ENCODE assay signal across 30 cellular contexts in genomic region chr19:36807029-36807428, GRCh38.
"Had no signal": no experiment of that assay in that cellular context is flagged by ENCODE, and none has a peak within 500 bp of the region (broad histone marks: within the 10 kb centered on the region; RNA-seq: fewer than 3 reads in every experiment).

No MANE protein-coding gene starts in this region.

- FAIRE-seq: small intestine, urothelium cell line had no signal

- H3K4me1 Mint-ChIP-seq: nephron progenitor cell; neural crest cell; stimulated activated effector memory CD8-positive, alpha-beta T cell treated with anti-CD3 and anti-CD28 coated beads, Interleukin-12 subunit alpha, Interleukin-12 subunit beta, amount 100 ng/mL, for 72 hours; stimulated activated naive B cell treated with anti-CD40 and anti-IgM and Interleukin-4, amounts not matched to agents 10 μg/mL and 1 μg/mL and 100 μg/mL, for 72 hours had no signal

- H3K4me3 ChIP-seq: ovary, psoas muscle, right lobe of liver, sigmoid colon, stomach, thoracic aorta, thyroid gland, tibial nerve, upper lobe of left lung, vagina had no signal

- H2AFZ ChIP-seq: parathyroid adenoma had no signal

- H3K27me3 ChIP-seq: neutrophil, ovary, right lobe of liver, sigmoid colon, stomach, thyroid gland, tibial nerve, upper lobe of left lung, vagina had no signal

- H3K4me3 Mint-ChIP-seq: natural killer cell treated with Interleukin-12 subunit alpha and Interleukin-12 subunit beta and Interleukin-15 and Interleukin-18, amount 100 ng/mL, for 72 hours; nephron progenitor cell; neural crest cell; stimulated activated effector memory CD8-positive, alpha-beta T cell treated with anti-CD3 and anti-CD28 coated beads, Interleukin-12 subunit alpha, Interleukin-12 subunit beta, amount 100 ng/mL, for 72 hours; stimulated activated naive B cell treated with anti-CD40 and anti-IgM and Interleukin-4, amounts not matched to agents 10 μg/mL and 1 μg/mL and 100 μg/mL, for 72 hours; stimulated activated naive CD8-positive, alpha-beta T cell treated with anti-CD3 and anti-CD28 coated beads, Interleukin-15, Interleukin-2, amounts not matched to agents 100 ng/mL and 50 ng/mL, for 24 hours had no signal

- H3K27me3 Mint-ChIP-seq: natural killer cell treated with Interleukin-12 subunit alpha and Interleukin-12 subunit beta and Interleukin-15 and Interleukin-18, amount 100 ng/mL, for 72 hours; progenitor cell of endocrine pancreas; stimulated activated naive B cell treated with anti-CD40 and anti-IgM and Interleukin-4, amounts not matched to agents 10 μg/mL and 1 μg/mL and 100 μg/mL, for 72 hours; stimulated activated naive CD8-positive, alpha-beta T cell treated with anti-CD3 and anti-CD28 coated beads, Interleukin-15, Interleukin-2, amounts not matched to agents 100 ng/mL and 50 ng/mL, for 24 hours had no signal

- H3K4me1 ChIP-seq: parathyroid adenoma, psoas muscle, right lobe of liver, sigmoid colon, stomach, thyroid gland, tibial nerve, upper lobe of left lung, vagina had no signal

- H3K9ac ChIP-seq: parathyroid adenoma had no signal

- H3K36me3 ChIP-seq: neutrophil, ovary had no signal

- H3K9me3 ChIP-seq: thyroid gland had no signal

- H3K79me2 ChIP-seq: parathyroid adenoma had no signal

- DNase-seq: nephron progenitor cell; nucleus accumbens; ovary; posterior cingulate gyrus; psoas muscle; right cardiac atrium; right lobe of liver; sigmoid colon; small intestine; stimulated activated CD4-positive, alpha-beta T cell treated with anti-CD3 and anti-CD28 coated beads, Interleukin-15, amount 100 ng/mL, for 24 hours; stimulated activated CD4-positive, alpha-beta T cell treated with anti-CD3 and anti-CD28 coated beads, Interleukin-2, amount 100 ng/mL, for 24 hours; stimulated activated CD4-positive, alpha-beta T cell treated with anti-CD3 and anti-CD28 coated beads, Interleukin-2, amount 100 ng/mL, for 48 hours; stimulated activated CD4-positive, alpha-beta T cell treated with anti-CD3 and anti-CD28 coated beads, Interleukin-4, amount 100 ng/mL, for 24 hours; stimulated activated naive B cell treated with anti-CD40 and anti-IgM and Interleukin-4, amounts not matched to agents 10 μg/mL and 1 μg/mL and 100 μg/mL, for 72 hours; stimulated activated naive CD4-positive, alpha-beta T cell treated with Interleukin-2 at 50 U/mL for 16 hours; stomach; thyroid gland; trophoblast cell; upper lobe of left lung had no signal

- H3K27ac ChIP-seq: neutrophil, ovary, parathyroid adenoma, psoas muscle, right lobe of liver, sigmoid colon, stomach, thoracic aorta, thyroid gland, tibial nerve, upper lobe of left lung, vagina had no signal

- H3K27ac Mint-ChIP-seq: natural killer cell treated with Interleukin-12 subunit alpha and Interleukin-12 subunit beta and Interleukin-15 and Interleukin-18, amount 100 ng/mL, for 72 hours; nephron progenitor cell; progenitor cell of endocrine pancreas; stimulated activated effector memory CD8-positive, alpha-beta T cell treated with anti-CD3 and anti-CD28 coated beads, Interleukin-12 subunit alpha, Interleukin-12 subunit beta, amount 100 ng/mL, for 72 hours; stimulated activated naive B cell treated with anti-CD40 and anti-IgM and Interleukin-4, amounts not matched to agents 10 μg/mL and 1 μg/mL and 100 μg/mL, for 72 hours; stimulated activated naive CD8-positive, alpha-beta T cell treated with anti-CD3 and anti-CD28 coated beads, Interleukin-15, Interleukin-2, amounts not matched to agents 100 ng/mL and 50 ng/mL, for 24 hours had no signal

- ATAC-seq: natural killer cell treated with Interleukin-12 subunit alpha and Interleukin-12 subunit beta and Interleukin-15 and Interleukin-18, amount 100 ng/mL, for 72 hours; psoas muscle; right cardiac atrium; right lobe of liver; stimulated activated effector memory CD8-positive, alpha-beta T cell treated with anti-CD3 and anti-CD28 coated beads, Interleukin-12 subunit alpha, Interleukin-12 subunit beta, amount 100 ng/mL, for 72 hours; stimulated activated naive B cell treated with anti-CD40 and anti-IgM and Interleukin-4, amounts not matched to agents 10 μg/mL and 1 μg/mL and 100 μg/mL, for 72 hours had no signal
